ENCODE assay signal across 1 cellular context in genomic region chr20:53599039-53599362, GRCh38.
TF ChIP-seq lines count a peak whose summit lies in the region.

No MANE protein-coding gene starts in this region.

TF ChIP-seq in A549, 52 proteins besides CTCF, POLR2A, EP300 and RAD21 (continued from another document):
- no peak for TF ChIP-seq REST (IDR thresholded peaks at IDR 0.05)
TF ChIP-seq in A549: peak in this region for 0.
